In genomic region chr12:106362971-106363370, GRCh38 we compare ENCODE assay signal across 1 cellular context.
TF ChIP-seq lines count a peak whose summit lies in the region.

No MANE protein-coding gene starts in this region.

TF ChIP-seq in HEK293, 187 proteins besides CTCF, POLR2A, EP300 and RAD21 (continued from another document and continues in another):
- TF ChIP-seq PATZ1 (tag by site-specific recombination; IDR thresholded peaks at IDR 0.05) = no peak
- no peak for TF ChIP-seq ZIC2 (tag by site-specific recombination; IDR thresholded peaks at IDR 0.05)
- TF ChIP-seq KLF8 (tag by site-specific recombination; IDR thresholded peaks at IDR 0.05) = 0 out of 2 replicates have a peak, but pooled peaks have one; percentile 34
- peak; percentile 69; the same call in 1 of the 2 replicates for TF ChIP-seq ZBTB17 (tag by site-specific recombination; IDR thresholded peaks at IDR 0.05)
- TF ChIP-seq ZNF10 (tag by site-specific recombination; IDR thresholded peaks at IDR 0.05) = peak; percentile 63
- TF ChIP-seq KLF10 (tag by site-specific recombination; IDR thresholded peaks at IDR 0.05) = no peak
- TF ChIP-seq ZNF488 (tag by site-specific recombination; IDR thresholded peaks at IDR 0.05) = no peak
- no peak for TF ChIP-seq ZNF544 (tag by site-specific recombination; IDR thresholded peaks at IDR 0.05)
- no peak for TF ChIP-seq ZNF571 (tag by site-specific recombination; IDR thresholded peaks at IDR 0.05)
- no peak; the same call in 1 of the 2 replicates for TF ChIP-seq HIC1 (tag by site-specific recombination; IDR thresholded peaks at IDR 0.05)
- TF ChIP-seq ZNF133 (tag by site-specific recombination; IDR thresholded peaks at IDR 0.05) = no peak
- no peak for TF ChIP-seq ZXDB (tag by site-specific recombination; IDR thresholded peaks at IDR 0.05)
- peak; percentile 84 for TF ChIP-seq ZNF335 (tag by site-specific recombination; conservative IDR thresholded peaks at IDR 0.05)
- no peak for TF ChIP-seq ZNF585B (tag by site-specific recombination; IDR thresholded peaks at IDR 0.05)
- no peak for TF ChIP-seq GLI2 (tag by site-specific recombination; IDR thresholded peaks at IDR 0.05; ENCODE audit: borderline replicate concordance, low read depth)
- peak; percentile 67 for TF ChIP-seq PRDM10 (tag by site-specific recombination; IDR thresholded peaks at IDR 0.05)
- no peak for TF ChIP-seq KLF7 (tag by site-specific recombination; IDR thresholded peaks at IDR 0.05; ENCODE audit: borderline replicate concordance)
- TF ChIP-seq PRDM1 (tag by site-specific recombination; IDR thresholded peaks at IDR 0.05) = 0 out of 2 replicates have a peak, but pooled peaks have one; percentile 13
- no peak for TF ChIP-seq ZNF48 (tag by site-specific recombination; IDR thresholded peaks at IDR 0.05)
- no peak for TF ChIP-seq REST (tag by site-specific recombination; IDR thresholded peaks at IDR 0.05)
- TF ChIP-seq BCL6B (tag by site-specific recombination; IDR thresholded peaks at IDR 0.05) = no peak
- no peak for TF ChIP-seq ZNF202 (tag by site-specific recombination; IDR thresholded peaks at IDR 0.05; ENCODE audit: borderline replicate concordance)
- TF ChIP-seq KLF1 (tag by site-specific recombination; IDR thresholded peaks at IDR 0.05) = no peak
- TF ChIP-seq ZNF280D (tag by site-specific recombination; IDR thresholded peaks at IDR 0.05) = no peak
- TF ChIP-seq ZNF114 (tag by site-specific recombination; IDR thresholded peaks at IDR 0.05) = no peak
- no peak for TF ChIP-seq ZNF19 (tag by site-specific recombination; IDR thresholded peaks at IDR 0.05; ENCODE audit: low read depth)
- no peak for TF ChIP-seq ZNF174 (tag by site-specific recombination; IDR thresholded peaks at IDR 0.05)
- TF ChIP-seq SCRT2 (tag by site-specific recombination; IDR thresholded peaks at IDR 0.05) = peak; percentile 97
- no peak for TF ChIP-seq ZNF560 (tag by site-specific recombination; IDR thresholded peaks at IDR 0.05; ENCODE audit: borderline replicate concordance)
- TF ChIP-seq PRDM6 (tag by site-specific recombination; IDR thresholded peaks at IDR 0.05) = no peak
- no peak for TF ChIP-seq ZNF518A (tag by site-specific recombination; conservative IDR thresholded peaks at IDR 0.05; ENCODE audit: low read depth)
